In the genomic region with DNA sequence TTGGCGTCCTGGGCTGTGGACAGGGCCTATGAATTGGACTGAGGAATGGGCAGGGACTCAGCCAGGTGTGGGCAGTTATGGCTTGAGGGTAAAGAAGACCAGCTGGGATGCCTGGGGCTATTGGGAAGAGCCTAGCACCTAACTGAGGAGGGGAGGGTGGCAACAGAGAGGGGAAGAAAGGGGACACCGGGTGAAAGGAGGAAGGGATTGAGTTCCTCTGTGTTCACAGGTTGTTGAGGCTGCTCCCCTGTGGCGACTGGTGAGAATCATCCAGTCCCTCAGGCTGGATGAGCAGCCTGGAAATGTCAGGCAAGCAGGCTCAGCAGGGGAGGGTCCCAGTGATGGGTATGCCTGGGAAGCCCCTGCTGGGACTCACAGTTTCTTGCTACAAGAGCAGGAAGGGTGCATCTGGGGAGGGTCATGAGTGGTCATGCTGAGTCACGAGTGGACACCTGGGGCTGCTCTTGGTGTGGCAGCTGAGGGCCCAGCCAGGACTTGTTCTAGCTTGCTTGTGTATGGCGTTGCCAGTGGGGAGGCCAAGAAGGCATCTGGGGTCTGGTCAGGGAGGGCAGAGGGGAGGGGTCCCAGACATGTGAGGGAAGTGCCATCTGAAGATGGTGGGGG, we compare ENCODE assay signal across 8 cellular contexts. TPM values are rescaled to one million over a fixed set of nuclear protein-coding genes. Genes with fewer than 3 reads are reported as not detected.
DNase-seq lines count a peak whose midpoint lies in the region; ATAC-seq and TF ChIP-seq lines count a peak whose summit lies in the region.

No MANE protein-coding gene starts in this region.

- peak overlapping the region; percentile 8; the same call in 1 of the 2 replicates for H3K4me3 ChIP-seq in HL-60 (replicated peaks; ENCODE audit: insufficient read depth, low read length)
- no peak overlapping the region for H3K4me3 ChIP-seq in naive thymus-derived CD4-positive, alpha-beta T cell (ENCODE audit: low read length)
- H3K4me3 ChIP-seq in uterus: no peak overlapping the region

- no peak for ATAC-seq in CD4-positive, alpha-beta T cell (ENCODE audit: poor library complexity)
- no peak for ATAC-seq in naive thymus-derived CD4-positive, alpha-beta T cell
- ATAC-seq in HG03439 (IDR thresholded peaks at IDR 0.05; ENCODE audit: unreplicated experiment) (no peak), GM21576 (IDR thresholded peaks at IDR 0.05; ENCODE audit: unreplicated experiment) (no peak)

- TF ChIP-seq POLR2A in uterus (IDR thresholded peaks at IDR 0.05): no peak

- CTCF ChIA-PET in CD4-positive, alpha-beta T cell (lab: Charles Lee): interaction anchor here (1.5 kb wide), 1 partner anchor 52 kb away, joined by 3 read pairs; a partner anchor contains a TSS
- CTCF ChIA-PET in naive thymus-derived CD4-positive, alpha-beta T cell (lab: Charles Lee): no interaction called here

- peaks cover 22% of the 10 kb centered on the region for H3K4me1 Mint-ChIP-seq in CD4-positive, alpha-beta T cell (ENCODE audit: low read depth)
- peaks cover 19% of the 10 kb centered on the region for H3K4me1 Mint-ChIP-seq in activated naive CD8-positive, alpha-beta T cell treated with anti-CD3 and anti-CD28 coated beads for 36 hours
- H3K4me1 Mint-ChIP-seq in naive thymus-derived CD4-positive, alpha-beta T cell: peaks cover 14 to 27% (median 22%) of the 10 kb centered on the region in 7 donors

- H3K27me3 Mint-ChIP-seq in CD4-positive, alpha-beta T cell: no peaks in the 10 kb centered on the region
- no peaks in the 10 kb centered on the region for H3K27me3 Mint-ChIP-seq in activated naive CD8-positive, alpha-beta T cell treated with anti-CD3 and anti-CD28 coated beads for 36 hours
- H3K27me3 Mint-ChIP-seq in naive thymus-derived CD4-positive, alpha-beta T cell: peaks cover 0 to 3% (median 0%) of the 10 kb centered on the region in 5 donors

- H3K4me1 ChIP-seq in naive thymus-derived CD4-positive, alpha-beta T cell (ENCODE audit: control insufficient read depth in 2 of 2, insufficient read depth in 2 of 2, low read length in 2 of 2): peaks cover 7 to 11% of the 10 kb centered on the region in 2 donors
- peaks cover 0 to 6% of the 10 kb centered on the region in 2 donors for H3K4me1 ChIP-seq in uterus

- peak overlapping the region; percentile 93 for H3K4me3 Mint-ChIP-seq in CD4-positive, alpha-beta T cell
- peak overlapping the region; percentile 91 for H3K4me3 Mint-ChIP-seq in activated naive CD8-positive, alpha-beta T cell treated with anti-CD3 and anti-CD28 coated beads for 36 hours
- H3K4me3 Mint-ChIP-seq in naive thymus-derived CD4-positive, alpha-beta T cell: peak overlapping the region; percentile 44 to 88 (median 85)

- H3K36me3 ChIP-seq in naive thymus-derived CD4-positive, alpha-beta T cell (ENCODE audit: control insufficient read depth in 2 of 3, insufficient read depth in 3 of 3, low read length in 3 of 3): peaks cover 0 to 40% (median 0%) of the 10 kb centered on the region in 3 experiments
- H3K36me3 ChIP-seq in uterus: no peaks in the 10 kb centered on the region

- no peaks in the 10 kb centered on the region for H3K27me3 ChIP-seq in CD4-positive, alpha-beta T cell (ENCODE audit: control insufficient read depth, insufficient read depth, low read length)
- H3K27me3 ChIP-seq in HL-60 (ENCODE audit: insufficient read depth, poor library complexity, severe bottlenecking) (no peaks in the 10 kb centered on the region), uterus (no peaks in the 10 kb centered on the region)
- H3K27me3 ChIP-seq in naive thymus-derived CD4-positive, alpha-beta T cell (ENCODE audit: control insufficient read depth in 2 of 2, insufficient read depth in 2 of 2, low read length in 2 of 2): no peaks in the 10 kb centered on the region

- no peaks in the 10 kb centered on the region for H3K9me3 Mint-ChIP-seq in CD4-positive, alpha-beta T cell
- no peaks in the 10 kb centered on the region for H3K9me3 Mint-ChIP-seq in activated naive CD8-positive, alpha-beta T cell treated with anti-CD3 and anti-CD28 coated beads for 36 hours
- peaks cover 0 to 1% (median 0%) of the 10 kb centered on the region in 11 donors for H3K9me3 Mint-ChIP-seq in naive thymus-derived CD4-positive, alpha-beta T cell

- POLR2A ChIA-PET in CD4-positive, alpha-beta T cell (lab: Charles Lee): interaction anchor here (1.3 kb wide), 1 partner anchor 17 kb away, joined by 3 read pairs; a partner anchor contains a TSS
- POLR2A ChIA-PET in naive thymus-derived CD4-positive, alpha-beta T cell (lab: Charles Lee): no interaction called here

- H3K27ac ChIP-seq in CD4-positive, alpha-beta T cell (ENCODE audit: low read depth, low read length): no peak overlapping the region
- H3K27ac ChIP-seq in HL-60 (replicated peaks): no peak overlapping the region
- H3K27ac ChIP-seq in naive thymus-derived CD4-positive, alpha-beta T cell (ENCODE audit: low read depth, low read length): no peak overlapping the region
- no peak overlapping the region for H3K27ac ChIP-seq in uterus

- no peaks in the 10 kb centered on the region for H3K9me3 ChIP-seq in CD4-positive, alpha-beta T cell (ENCODE audit: control insufficient read depth, low read length)
- no peaks in the 10 kb centered on the region for H3K9me3 ChIP-seq in naive thymus-derived CD4-positive, alpha-beta T cell (ENCODE audit: control insufficient read depth in 2 of 3, low read length in 3 of 3)
- H3K9me3 ChIP-seq in uterus: no peaks in the 10 kb centered on the region

- no peak for TF ChIP-seq CTCF in CD4-positive, alpha-beta T cell (IDR thresholded peaks at IDR 0.05)
- TF ChIP-seq CTCF in HL-60 (IDR thresholded peaks at IDR 0.05; ENCODE audit: insufficient read depth, low read length): no peak
- TF ChIP-seq CTCF in uterus (IDR thresholded peaks at IDR 0.05): no peak

- intact Hi-C loops in CD4-positive, alpha-beta T cell (cut with DNase I, micrococcal nuclease): loop anchor here in 1 of 2 experiments (5.0 kb wide), 1 partner anchor 81 kb away; a partner anchor contains a TSS
- intact Hi-C loops in naive thymus-derived CD4-positive, alpha-beta T cell (cut with micrococcal nuclease): no loop called here
- intact Hi-C loops in uterus (cut with DNase I; ENCODE audit: low total_unique reads): no loop called here

- no peak for DNase-seq in CD4-positive, alpha-beta T cell
- DNase-seq in HL-60 (ENCODE audit: low read depth in 1 of 2, low spot score in 1 of 2): peak in 1 of 2 experiments; percentile 30
- DNase-seq in activated naive CD8-positive, alpha-beta T cell treated with anti-CD3 and anti-CD28 coated beads for 36 hours: no peak
- DNase-seq in naive thymus-derived CD4-positive, alpha-beta T cell: no peak
- no peak for DNase-seq in uterus
- DNase-seq in pons (ENCODE audit: low spot score): no peak

- H3K36me3 Mint-ChIP-seq in CD4-positive, alpha-beta T cell (ENCODE audit: low read depth): peaks cover 35% of the 10 kb centered on the region
- peaks cover 22% of the 10 kb centered on the region for H3K36me3 Mint-ChIP-seq in activated naive CD8-positive, alpha-beta T cell treated with anti-CD3 and anti-CD28 coated beads for 36 hours
- H3K36me3 Mint-ChIP-seq in naive thymus-derived CD4-positive, alpha-beta T cell: peaks cover 0 to 5% (median 0%) of the 10 kb centered on the region in 5 donors

- H3K27ac Mint-ChIP-seq in CD4-positive, alpha-beta T cell: peak overlapping the region; percentile 39
- H3K27ac Mint-ChIP-seq in activated naive CD8-positive, alpha-beta T cell treated with anti-CD3 and anti-CD28 coated beads for 36 hours: peak overlapping the region; percentile 25
- peak overlapping the region in 8 of 9 donors; percentile 23 to 77 (median 49) for H3K27ac Mint-ChIP-seq in naive thymus-derived CD4-positive, alpha-beta T cell

RNA-seq across cellular contexts. Expression of a gene that starts 1.4 kb away (rescaled TPM):
- 10 to 100 TPM; 24.3 to 25.2 TPM for total RNA-seq in CD4-positive, alpha-beta T cell
- 10 to 100 TPM; 12.8 to 13.7 TPM for total RNA-seq in activated naive CD8-positive, alpha-beta T cell treated with anti-CD3 and anti-CD28 coated beads for 36 hours
- total RNA-seq in naive thymus-derived CD4-positive, alpha-beta T cell: 10 to 100 TPM; 14.2 to 28.0 (median 23.4) TPM
- polyA plus RNA-seq in naive thymus-derived CD4-positive, alpha-beta T cell: 10 to 100 TPM in 1 of 2 donors, 1 to 10 TPM in 1; 9.3 to 20.8 TPM
- total RNA-seq in uterus: 10 to 100 TPM in 3 of 4 donors, 1 to 10 TPM in 1; 2.9 to 75.1 (median 27.1) TPM

RNA-seq across cellular contexts. Expression of a gene that starts 7.8 kb away (rescaled TPM):
- total RNA-seq in CD4-positive, alpha-beta T cell: 10 to 100 TPM; 13.6 to 14.6 TPM
- 1 to 10 TPM; 4.2 to 5.3 TPM for total RNA-seq in activated naive CD8-positive, alpha-beta T cell treated with anti-CD3 and anti-CD28 coated beads for 36 hours
- total RNA-seq in naive thymus-derived CD4-positive, alpha-beta T cell: 10 to 100 TPM in 4 of 5 experiments, 1 to 10 TPM in 1; 9.5 to 20.0 (median 15.1) TPM
- polyA plus RNA-seq in naive thymus-derived CD4-positive, alpha-beta T cell: 1 to 10 TPM; 3.2 to 6.0 TPM
- 10 to 100 TPM in 3 of 4 donors, 1 to 10 TPM in 1; 1.8 to 18.7 (median 11.4) TPM for total RNA-seq in uterus

RNA-seq across cellular contexts. Expression of a gene that starts 16.9 kb away (rescaled TPM):
- 1 to 10 TPM; 6.3 to 7.6 TPM for total RNA-seq in CD4-positive, alpha-beta T cell
- 10 to 100 TPM in 1 of 2 experiments, 1 to 10 TPM in 1; 9.4 to 10.1 TPM for total RNA-seq in activated naive CD8-positive, alpha-beta T cell treated with anti-CD3 and anti-CD28 coated beads for 36 hours
- total RNA-seq in naive thymus-derived CD4-positive, alpha-beta T cell: 10 to 100 TPM in 3 of 5 experiments, 1 to 10 TPM in 2; 9.1 to 13.9 (median 11.8) TPM
- 1 to 10 TPM; 1.7 to 3.5 TPM for polyA plus RNA-seq in naive thymus-derived CD4-positive, alpha-beta T cell
- total RNA-seq in uterus: 10 to 100 TPM in 1 of 4 donors, 1 to 10 TPM in 3; 1.2 to 17.5 (median 7.3) TPM

RNA-seq across cellular contexts. Expression of a gene that starts 28.4 kb away (rescaled TPM):
- 1 to 10 TPM; 1.0 to 1.4 TPM for total RNA-seq in CD4-positive, alpha-beta T cell
- total RNA-seq in activated naive CD8-positive, alpha-beta T cell treated with anti-CD3 and anti-CD28 coated beads for 36 hours: 1 to 10 TPM; 4.3 TPM
- total RNA-seq in naive thymus-derived CD4-positive, alpha-beta T cell: 10 to 100 TPM in 2 of 5 experiments, 1 to 10 TPM in 3; 1.2 to 12.9 (median 4.9) TPM
- 1 to 10 TPM; 2.4 to 3.6 TPM for polyA plus RNA-seq in naive thymus-derived CD4-positive, alpha-beta T cell
- 10 to 100 TPM in 1 of 4 donors, 1 to 10 TPM in 3; 4.4 to 19.8 (median 7.6) TPM for total RNA-seq in uterus

RNA-seq across cellular contexts. Expression of a gene that starts 43.5 kb away (rescaled TPM):
- total RNA-seq in CD4-positive, alpha-beta T cell: 1 to 10 TPM; 3.5 to 4.8 TPM
- total RNA-seq in activated naive CD8-positive, alpha-beta T cell treated with anti-CD3 and anti-CD28 coated beads for 36 hours: 10 to 100 TPM; 23.4 to 28.0 TPM
- total RNA-seq in naive thymus-derived CD4-positive, alpha-beta T cell: 10 to 100 TPM in 3 of 5 experiments, 1 to 10 TPM in 2; 5.9 to 14.1 (median 12.6) TPM
- 10 to 100 TPM; 18.4 to 26.9 TPM for polyA plus RNA-seq in naive thymus-derived CD4-positive, alpha-beta T cell
- 10 to 100 TPM in 1 of 4 donors, 1 to 10 TPM in 3; 1.8 to 10.2 (median 6.7) TPM for total RNA-seq in uterus
